Comparison of ENCODE assay signal across 13 cellular contexts in genomic region chr5:71483355-71483754, GRCh38. TPM values are rescaled to one million over a fixed set of nuclear protein-coding genes. Genes with fewer than 3 reads are reported as not detected.
DNase-seq lines count a peak whose midpoint lies in the region; ATAC-seq and TF ChIP-seq lines count a peak whose summit lies in the region.
"Had no signal": no experiment of that assay in that cellular context is flagged by ENCODE, and none has a peak within 500 bp of the region (broad histone marks: within the 10 kb centered on the region; RNA-seq: fewer than 3 reads in every experiment).

No MANE protein-coding gene starts in this region.

- ATAC-seq in RWPE2 (ENCODE audit: low read depth): peak; percentile 83
- ATAC-seq in GM21576 (IDR thresholded peaks at IDR 0.05; ENCODE audit: unreplicated experiment): no peak
- ATAC-seq in HG03521 (IDR thresholded peaks at IDR 0.05; ENCODE audit: unreplicated experiment): no peak
- ATAC-seq: gastroesophageal sphincter had no signal

- H3K79me2 ChIP-seq in fibroblast of lung (ENCODE audit: control insufficient read depth, insufficient read depth, low read length): no peaks in the 10 kb centered on the region

- H3K27ac ChIP-seq in RWPE2 (ENCODE audit: poor library complexity, severe bottlenecking): peak overlapping the region; percentile 25
- H3K27ac ChIP-seq in fibroblast of lung (ENCODE audit: insufficient read depth, low read length): no peak overlapping the region
- H3K27ac ChIP-seq: gastroesophageal sphincter had no signal

- no peaks in the 10 kb centered on the region for H3K27me3 ChIP-seq in RWPE2 (ENCODE audit: insufficient read depth, poor library complexity, severe bottlenecking)
- H3K27me3 ChIP-seq in fibroblast of lung (ENCODE audit: control insufficient read depth, insufficient read depth, low read length): no peaks in the 10 kb centered on the region
- H3K27me3 ChIP-seq: gastroesophageal sphincter had no signal

- H3K4me1 ChIP-seq in RWPE2 (ENCODE audit: insufficient read depth, poor library complexity, severe bottlenecking): peaks cover 25% of the 10 kb centered on the region
- no peaks in the 10 kb centered on the region for H3K4me1 ChIP-seq in fibroblast of lung (ENCODE audit: control insufficient read depth, extremely low read depth, insufficient read depth, low read length)

- no peak overlapping the region for H2AFZ ChIP-seq in fibroblast of lung (ENCODE audit: low read length)

- TF ChIP-seq CTCF in RWPE2 (IDR thresholded peaks at IDR 0.05; ENCODE audit: poor library complexity, severe bottlenecking): no peak
- no peak for TF ChIP-seq CTCF in fibroblast of lung (conservative IDR thresholded peaks at IDR 0.05 in 1 of 2, IDR thresholded peaks at IDR 0.05 in 1 of 2; ENCODE audit: low read depth in 1 of 2, low read length in 2 of 2)

- no peaks in the 10 kb centered on the region for H4K20me1 ChIP-seq in fibroblast of lung (ENCODE audit: control insufficient read depth, extremely low read depth, insufficient read depth, low read length)

- H3K36me3 ChIP-seq in RWPE2 (ENCODE audit: low read depth): peaks cover 82% of the 10 kb centered on the region
- peaks cover 2% of the 10 kb centered on the region for H3K36me3 ChIP-seq in fibroblast of lung (ENCODE audit: control insufficient read depth, insufficient read depth, low read length)

- no peaks in the 10 kb centered on the region for H3K9me3 ChIP-seq in RWPE2 (ENCODE audit: severe bottlenecking)
- H3K9me3 ChIP-seq in fibroblast of lung (ENCODE audit: control insufficient read depth, insufficient read depth, low read depth, low read length): no peaks in the 10 kb centered on the region
- H3K9me3 ChIP-seq: gastroesophageal sphincter had no signal

- H3K4me2 ChIP-seq in fibroblast of lung (ENCODE audit: extremely low read depth, insufficient read depth, low read length): no peak overlapping the region

- H3K4me3 ChIP-seq in RWPE2 (ENCODE audit: severe bottlenecking): no peak overlapping the region
- no peak overlapping the region for H3K4me3 ChIP-seq in fibroblast of lung (replicated peaks in 1 of 4; ENCODE audit: control extremely low read depth in 1 of 4, insufficient read depth in 1 of 4, low read depth in 3 of 4, low read length in 4 of 4)
- H3K4me3 ChIP-seq: gastroesophageal sphincter had no signal

- no peak overlapping the region for H3K9ac ChIP-seq in fibroblast of lung (ENCODE audit: insufficient read depth, low read length)

- DNase-seq in EH (ENCODE audit: low read depth) (peak; percentile 74), RWPE2 (ENCODE audit: low spot score) (no peak), fibroblast of lung (ENCODE audit: low read depth in 2 of 2) (peak; percentile 86 to 91), renal cortical epithelial cell (ENCODE audit: low read depth) (peak; percentile 96), SKM-1 (lab: John Stamatoyannopoulos, UW; ENCODE audit: unreplicated experiment) (no peak), cerebellar nuclear complex (lab: John Stamatoyannopoulos, UW) (no peak)
- DNase-seq: activated naive CD8-positive, alpha-beta T cell treated with anti-CD3 and anti-CD28 coated beads, Interleukin-2, amount 10 ng/mL, durations not matched to agents 7 days and 5 days; Right ventricle myocardium superior; stimulated activated CD4-positive, alpha-beta T cell treated with anti-CD3 and anti-CD28 coated beads, Interleukin-12 subunit alpha, Interleukin-12 subunit beta, amount 100 ng/mL, for 4 hours; stimulated activated naive CD4-positive, alpha-beta T cell treated with Interleukin-2 at 50 U/mL for 16 hours had no signal

RNA-seq across cellular contexts. Expression of gene BDP1, which starts 27.9 kb away (rescaled TPM):
- total RNA-seq in fibroblast of lung (18.5 and 21.3 TPM in 2 replicates), renal cortical epithelial cell (19.6 and 33.6 TPM in 2 replicates)
- 10.7 and 13.3 TPM in 2 replicates for polyA plus RNA-seq in fibroblast of lung
- polyA plus RNA-seq in fibroblast of lung (2012): 6.5 and 8.7 TPM in 2 replicates
- polyA minus RNA-seq in fibroblast of lung (ENCODE audit: low replicate concordance): 2.7 and 4.4 TPM in 2 replicates

Comparison
In these comparisons a context has a peak if more than half of its experiments do, and no peak if none do; other contexts are left out.
1. DNase-seq: peak in EH (single experiment), fibroblast of lung (2 of 2) and renal cortical epithelial cell (single experiment); none in RWPE2 (single experiment), SKM-1 (single experiment) and cerebellar nuclear complex (0 of 2).